ENCODE assay signal across 20 cellular contexts in genomic region chr21:23921670-23922418, GRCh38.
DNase-seq lines count a peak whose midpoint lies in the region; ATAC-seq and TF ChIP-seq lines count a peak whose summit lies in the region.
"Had no signal": no experiment of that assay in that cellular context is flagged by ENCODE, and none has a peak within 500 bp of the region (broad histone marks: within the 10 kb centered on the region; RNA-seq: fewer than 3 reads in every experiment).

No MANE protein-coding gene starts in this region.

- intact Hi-C loops in activated B cell treated with CpG ODN at 0.5 μM for 24 hours (cut with micrococcal nuclease): loop anchor here (1.0 to 5.0 kb wide), 5 partner anchors 14 to 120 kb away; no protein-coding TSS in a partner anchor
- intact Hi-C loops in naive thymus-derived CD4-positive, alpha-beta T cell (cut with micrococcal nuclease): loop anchor here in 1 of 2 donors (5.0 kb wide), 1 partner anchor 45 kb away; no protein-coding TSS in a partner anchor

- H3K4me1 ChIP-seq in naive thymus-derived CD4-positive, alpha-beta T cell (ENCODE audit: control insufficient read depth in 2 of 2, insufficient read depth in 2 of 2, low read length in 2 of 2): peaks cover 0 to 9% of the 10 kb centered on the region in 2 donors
- H3K4me1 ChIP-seq: BE2C had no signal

- CTCF ChIA-PET in activated B cell treated with CpG ODN at 0.5 μM for 24 hours (lab: Charles Lee): no interaction called here
- CTCF ChIA-PET in naive thymus-derived CD4-positive, alpha-beta T cell (lab: Charles Lee): no interaction called here

- H3K27me3 Mint-ChIP-seq in activated B cell treated with CpG ODN at 0.5 μM for 24 hours: no peaks in the 10 kb centered on the region
- H3K27me3 Mint-ChIP-seq in naive thymus-derived CD4-positive, alpha-beta T cell: peaks cover 0 to 9% (median 0%) of the 10 kb centered on the region in 5 donors

- H3K27me3 ChIP-seq in naive thymus-derived CD4-positive, alpha-beta T cell (ENCODE audit: control insufficient read depth in 2 of 2, insufficient read depth in 2 of 2, low read length in 2 of 2): no peaks in the 10 kb centered on the region
- H3K27me3 ChIP-seq: BE2C had no signal

- H3K4me3 Mint-ChIP-seq in activated B cell treated with CpG ODN at 0.5 μM for 24 hours: peak overlapping the region; percentile 60
- H3K4me3 Mint-ChIP-seq in naive thymus-derived CD4-positive, alpha-beta T cell: peak overlapping the region in 5 of 10 donors; percentile 30 to 54 (median 47)

- H3K4me3 ChIP-seq in naive thymus-derived CD4-positive, alpha-beta T cell (ENCODE audit: low read length): no peak overlapping the region
- H3K4me3 ChIP-seq: lung, thoracic aorta had no signal

- no peaks in the 10 kb centered on the region for H3K9me3 ChIP-seq in naive thymus-derived CD4-positive, alpha-beta T cell (ENCODE audit: control insufficient read depth in 2 of 3, low read length in 3 of 3)
- H3K9me3 ChIP-seq: BE2C, thoracic aorta had no signal

- POLR2A ChIA-PET in activated B cell treated with CpG ODN at 0.5 μM for 24 hours (lab: Charles Lee): no interaction called here
- POLR2A ChIA-PET in naive thymus-derived CD4-positive, alpha-beta T cell (lab: Charles Lee): no interaction called here

- peak overlapping the region; percentile 10 for H3K27ac Mint-ChIP-seq in activated B cell treated with CpG ODN at 0.5 μM for 24 hours
- H3K27ac Mint-ChIP-seq in naive thymus-derived CD4-positive, alpha-beta T cell: no peak overlapping the region

- no peak for DNase-seq in activated CD4-positive, CD25-positive, alpha-beta regulatory T cell (lab: John Stamatoyannopoulos, UW)
- DNase-seq in activated B cell treated with CpG ODN at 0.5 μM for 24 hours (no peak), NCI-H2029 treated with DMSO at 0.1 percent for 48 hours (lab: John Stamatoyannopoulos, UW) (no peak), mesenteric fat pad (ENCODE audit: low spot score) (no peak), GM03348 (ENCODE audit: low spot score) (no peak)
- no peak for DNase-seq in naive thymus-derived CD4-positive, alpha-beta T cell
- DNase-seq: activated effector memory CD4-positive, alpha-beta T cell treated with anti-CD3 and anti-CD28 coated beads, Interleukin-2, amount 50 U/mL, for 16 hours; BE2C; cerebellar nuclear complex; foreskin melanocyte; hypothalamus; kidney; NCI-H1694; NCI-H526 treated with DMSO at 0.1 percent for 48 hours; right cardiac atrium had no signal

- no peaks in the 10 kb centered on the region for H3K9me3 Mint-ChIP-seq in activated B cell treated with CpG ODN at 0.5 μM for 24 hours
- peaks cover 0 to 3% (median 0%) of the 10 kb centered on the region in 11 donors for H3K9me3 Mint-ChIP-seq in naive thymus-derived CD4-positive, alpha-beta T cell

- H3K36me3 ChIP-seq in naive thymus-derived CD4-positive, alpha-beta T cell (ENCODE audit: control insufficient read depth in 2 of 3, insufficient read depth in 3 of 3, low read length in 3 of 3): no peaks in the 10 kb centered on the region
- H3K36me3 ChIP-seq: BE2C, thoracic aorta had no signal

- ATAC-seq in activated CD4-positive, CD25-positive, alpha-beta regulatory T cell treated with anti-CD3 and anti-CD28 coated beads, Interleukin-2, amount 50 U/mL, for 24 hours: peak; percentile 51 to 59
- ATAC-seq in HG02763 (IDR thresholded peaks at IDR 0.05; ENCODE audit: unreplicated experiment): peak; percentile 44
- peak; percentile 87 for ATAC-seq in activated B cell treated with CpG ODN at 0.5 μM for 24 hours (ENCODE audit: low read depth)
- ATAC-seq in naive thymus-derived CD4-positive, alpha-beta T cell: peak; percentile 31
- ATAC-seq: right cardiac atrium, Right ventricle myocardium inferior had no signal

- peaks cover 25% of the 10 kb centered on the region for H3K4me1 Mint-ChIP-seq in activated B cell treated with CpG ODN at 0.5 μM for 24 hours
- H3K4me1 Mint-ChIP-seq in naive thymus-derived CD4-positive, alpha-beta T cell: peaks cover 0 to 20% (median 15%) of the 10 kb centered on the region in 7 donors

- no peak overlapping the region for H3K27ac ChIP-seq in naive thymus-derived CD4-positive, alpha-beta T cell (ENCODE audit: low read depth, low read length)
- H3K27ac ChIP-seq: thoracic aorta had no signal

- no peaks in the 10 kb centered on the region for H3K36me3 Mint-ChIP-seq in activated B cell treated with CpG ODN at 0.5 μM for 24 hours (ENCODE audit: low read depth)
- H3K36me3 Mint-ChIP-seq in naive thymus-derived CD4-positive, alpha-beta T cell: no peaks in the 10 kb centered on the region

- no peak for TF ChIP-seq CTCF in activated B cell treated with CpG ODN at 0.5 μM for 24 hours (IDR thresholded peaks at IDR 0.05)

Comparison
In these comparisons a context has a peak if more than half of its experiments do, and no peak if none do; other contexts are left out.
1. ATAC-seq: peak in every context shown above with its lines; median percentile 87 in activated B cell treated with CpG ODN at 0.5 μM for 24 hours; 55 in activated CD4-positive, CD25-positive, alpha-beta regulatory T cell treated with anti-CD3 and anti-CD28 coated beads, Interleukin-2, amount 50 U/mL, for 24 hours; 44 in HG02763; 31 in naive thymus-derived CD4-positive, alpha-beta T cell.